Comparison of ENCODE assay signal across 15 cellular contexts in genomic region chr12:5498081-5498480, GRCh38.
DNase-seq lines count a peak whose midpoint lies in the region; ATAC-seq, FAIRE-seq and TF ChIP-seq lines count a peak whose summit lies in the region.
"Had no signal": no experiment of that assay in that cellular context is flagged by ENCODE, and none has a peak within 500 bp of the region (broad histone marks: within the 10 kb centered on the region; RNA-seq: fewer than 3 reads in every experiment).

No MANE protein-coding gene starts in this region.

- no peaks in the 10 kb centered on the region for H3K4me1 Mint-ChIP-seq in Calu3 (ENCODE audit: low read depth, unreplicated experiment)

- no peaks in the 10 kb centered on the region for H3K27me3 ChIP-seq in foreskin keratinocyte

- TF ChIP-seq CTCF in foreskin keratinocyte (conservative IDR thresholded peaks at IDR 0.05) = no peak
- no peak for TF ChIP-seq CTCF in Calu3 (IDR thresholded peaks at IDR 0.05; ENCODE audit: unreplicated experiment)

- no TSS peak for BruUV-seq in Calu3 (replicated peaks; lab: Mats Ljungman, UMichigan)

- CTCF ChIA-PET in Calu3 (lab: Charles Lee) = no interaction called here

- H3K36me3 Mint-ChIP-seq in Calu3 (ENCODE audit: insufficient read depth, unreplicated experiment) = no peaks in the 10 kb centered on the region

- no peak overlapping the region for H3K27ac Mint-ChIP-seq in Calu3 (ENCODE audit: unreplicated experiment)

- H3K27me3 Mint-ChIP-seq in Calu3 (ENCODE audit: unreplicated experiment) = peaks cover 24% of the 10 kb centered on the region

- H3K27ac ChIP-seq in foreskin keratinocyte = no peak overlapping the region

- FAIRE-seq in RCC 7860 (lab: Jason Lieb, UNC) = no peak

- H3K4me1 ChIP-seq in foreskin keratinocyte = no peaks in the 10 kb centered on the region

- peaks cover 9% of the 10 kb centered on the region for H3K9me3 Mint-ChIP-seq in Calu3 (ENCODE audit: low read depth, unreplicated experiment)

- DNase-seq in Daoy (ENCODE audit: low read depth) = peak; percentile 62
- DNase-seq in RCC 7860 (ENCODE audit: low spot score) = peak; percentile 21
- DNase-seq in foreskin keratinocyte = peak; percentile 15 to 17
- DNase-seq in renal cortical epithelial cell (ENCODE audit: low read depth) = peak; percentile 18
- DNase-seq in Calu3 = no peak
- DNase-seq: H7, NCI-H1092 treated with DMSO at 0.1 percent for 48 hours, NCI-H146, NCI-H2029 treated with DMSO at 0.1 percent for 48 hours, NCI-H2171, NCI-H526 had no signal

- H3K4me3 Mint-ChIP-seq in Calu3 (ENCODE audit: low read depth, unreplicated experiment) = no peak overlapping the region

- ATAC-seq in foreskin keratinocyte (peak; percentile 76), HG03442 (IDR thresholded peaks at IDR 0.05; ENCODE audit: unreplicated experiment) (no peak), HG02885 (IDR thresholded peaks at IDR 0.05; ENCODE audit: poor library complexity, unreplicated experiment) (no peak), HG03457 (IDR thresholded peaks at IDR 0.05; ENCODE audit: unreplicated experiment) (no peak)
- ATAC-seq: Right ventricle myocardium inferior had no signal

- intact Hi-C loops in Calu3 (cut with micrococcal nuclease; ENCODE audit: unreplicated experiment) = no loop called here
